ENCODE assay signal across 27 cellular contexts in the genomic region with DNA sequence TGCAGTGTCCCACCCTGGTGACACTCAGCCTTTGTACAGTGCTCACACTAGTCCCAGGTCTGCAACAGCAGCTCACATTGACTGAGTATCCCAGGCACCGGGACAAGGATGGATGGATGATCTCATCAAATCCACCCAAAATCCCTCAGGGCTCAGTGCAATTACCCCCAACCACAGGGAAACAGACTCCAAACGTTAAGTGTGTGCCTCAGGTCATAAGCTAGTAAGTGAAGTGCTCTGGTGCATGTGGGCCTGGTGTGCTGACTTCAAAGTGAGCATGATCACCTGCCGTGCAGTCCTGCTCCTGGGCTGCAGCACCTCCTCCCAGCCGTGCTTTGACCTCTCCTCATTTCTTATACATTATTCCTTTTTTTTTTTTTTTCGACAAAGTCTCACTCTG. TPM values are rescaled to one million over a fixed set of nuclear protein-coding genes. Genes with fewer than 3 reads are reported as not detected.
"Had no signal": no experiment of that assay in that cellular context is flagged by ENCODE, and none has a peak within 500 bp of the region (broad histone marks: within the 10 kb centered on the region; RNA-seq: fewer than 3 reads in every experiment).

No MANE protein-coding gene starts in this region.

- H3K36me3 ChIP-seq: adrenal gland, colonic mucosa, SJCRH30 had no signal

- H3K27ac ChIP-seq: adrenal gland, colonic mucosa, SJCRH30 had no signal

- DNase-seq: activated CD4-positive, alpha-beta T cell treated with anti-CD3 and anti-CD28 coated beads for 4 hours; activated CD8-positive, alpha-beta memory T cell treated with anti-CD3 and anti-CD28 coated beads, Interleukin-2, amount 50 U/mL, for 4 hours; activated CD8-positive, alpha-beta T cell treated with anti-CD3 and anti-CD28 coated beads for 36 hours; activated naive CD4-positive, alpha-beta T cell treated with anti-CD3 and anti-CD28 coated beads, Interleukin-2, amount 50 U/mL, for 16 hours; activated naive CD8-positive, alpha-beta T cell treated with anti-CD3 and anti-CD28 coated beads, Interleukin-2, amount 10 ng/mL, durations not matched to agents 7 days and 5 days; activated T-cell treated with anti-CD3 and anti-CD28 coated beads, Interleukin-2, amount 50 U/mL, for 72 hours; adrenal gland; anterior cingulate cortex; caudate nucleus; colonic mucosa; MM.1S; NCI-H1105 treated with DMSO at 0.1 percent for 48 hours; NCI-H1694; NCI-H2029 treated with DMSO at 0.1 percent for 48 hours; NCI-H2171 treated with DMSO at 0.1 percent for 48 hours; NCI-H226; NCI-H510A treated with DMSO at 0.1 percent for 48 hours; NCI-H69; NK-92 treated with Interleukin-12 subunit alpha and Interleukin-12 subunit beta, amount 100 ng/mL, for 24 hours; OCI-M1; Right ventricle myocardium superior; RPMI8226; SJCRH30 had no signal

- H3K4me1 ChIP-seq: adrenal gland, colonic mucosa, SJCRH30 had no signal

- H3K4me3 ChIP-seq: adrenal gland, colonic mucosa, SJCRH30 had no signal

- H3K9me3 ChIP-seq: adrenal gland, colonic mucosa, SJCRH30 had no signal

- ATAC-seq: activated CD4-positive, CD25-positive, alpha-beta regulatory T cell treated with anti-CD3 and anti-CD28 coated beads, Interleukin-2, amount 50 U/mL, for 24 hours; activated CD8-positive, alpha-beta T cell treated with anti-CD3 and anti-CD28 coated beads for 36 hours; activated T-cell treated with anti-CD3 and anti-CD28 coated beads, Interleukin-2, amount 50 U/mL, for 72 hours; Panc1 had no signal

RNA-seq across cellular contexts. Expression of a gene that starts 31.2 kb away (rescaled TPM):
- total RNA-seq: activated CD8-positive, alpha-beta T cell treated with anti-CD3 and anti-CD28 coated beads for 36 hours; activated naive CD8-positive, alpha-beta T cell treated with anti-CD3 and anti-CD28 coated beads, Interleukin-2, amount 10 ng/mL, durations not matched to agents 7 days and 5 days; activated T-cell treated with anti-CD3 and anti-CD28 coated beads, Interleukin-2, amount 50 U/mL, for 72 hours; activated T-helper 2 cell treated with anti-CD3 and anti-CD28 coated beads, Interferon-gamma antibody, Interleukin-2, Interleukin-4, amounts not matched to agents 10 μg/mL and 5 μg/mL and 100 μg/mL, durations not matched to agents 14 hours and 24 hours and 36 hours; cerebellum had no signal

RNA-seq across cellular contexts. Expression of a gene that starts 58.0 kb away (rescaled TPM):
- total RNA-seq: activated CD8-positive, alpha-beta T cell treated with anti-CD3 and anti-CD28 coated beads for 36 hours; activated T-cell treated with anti-CD3 and anti-CD28 coated beads, Interleukin-2, amount 50 U/mL, for 72 hours; activated T-helper 2 cell treated with anti-CD3 and anti-CD28 coated beads, Interferon-gamma antibody, Interleukin-2, Interleukin-4, amounts not matched to agents 10 μg/mL and 5 μg/mL and 100 μg/mL, durations not matched to agents 14 hours and 24 hours and 36 hours; Right ventricle myocardium superior; SJCRH30 had no signal
